8 cellular contexts compared by ENCODE assay signal in genomic region chr9:20980713-20981481, GRCh38. TPM values are rescaled to one million over a fixed set of nuclear protein-coding genes. Genes with fewer than 3 reads are reported as not detected.
DNase-seq lines count a peak whose midpoint lies in the region; ATAC-seq and TF ChIP-seq lines count a peak whose summit lies in the region.

No MANE protein-coding gene starts in this region.

- peak overlapping the region; percentile 63 to 80 (median 74) for H3K27ac ChIP-seq in sigmoid colon

- no peaks in the 10 kb centered on the region for H3K4me1 Mint-ChIP-seq in activated CD4-positive, alpha-beta memory T cell treated with anti-CD3 and anti-CD28 coated beads for 36 hours (ENCODE audit: low read depth)

- peaks cover 31% of the 10 kb centered on the region for H3K36me3 Mint-ChIP-seq in activated CD4-positive, alpha-beta memory T cell treated with anti-CD3 and anti-CD28 coated beads for 36 hours

- TF ChIP-seq EP300 in sigmoid colon (IDR thresholded peaks at IDR 0.05): no peak

- no peak for TF ChIP-seq CTCF in AG04449 (IDR thresholded peaks at IDR 0.05; ENCODE audit: insufficient read depth, low read length, missing control alignments)
- TF ChIP-seq CTCF in sigmoid colon (IDR thresholded peaks at IDR 0.05): no peak
- no peak for TF ChIP-seq CTCF in GM13977 (IDR thresholded peaks at IDR 0.05; ENCODE audit: extremely low read depth, insufficient read depth, missing control alignments)

- no peaks in the 10 kb centered on the region for H3K9me3 Mint-ChIP-seq in activated CD4-positive, alpha-beta memory T cell treated with anti-CD3 and anti-CD28 coated beads for 36 hours

- CTCF ChIA-PET in AG04449 (lab: Yijun Ruan, JAX): interaction anchor here (0.7 to 3.5 kb wide), 4 partner anchors 40 to 626 kb away, joined by 3 to 11 read pairs (median 4); no protein-coding TSS in a partner anchor
- CTCF ChIA-PET in activated CD4-positive, alpha-beta memory T cell treated with anti-CD3 and anti-CD28 coated beads for 36 hours (lab: Charles Lee): interaction anchor here (1.0 to 1.2 kb wide), 2 partner anchors 31 to 34 kb away, joined by 3 read pairs; no protein-coding TSS in a partner anchor

- H3K27me3 ChIP-seq in sigmoid colon: no peaks in the 10 kb centered on the region

- in situ Hi-C loops in GM13977 (cut with MboI; ENCODE audit: low pct_unique_long_range_greater_than_20kb, low sequenced_read_pairs, unreplicated experiment): no loop called here

- ATAC-seq in GM19455 (IDR thresholded peaks at IDR 0.05; ENCODE audit: unreplicated experiment): peak; percentile 76

- POLR2A ChIA-PET in AG04449 (lab: Yijun Ruan, JAX): interaction anchor here (0.6 to 1.2 kb wide), 3 partner anchors 10 to 89 kb away, joined by 3 read pairs; no protein-coding TSS in a partner anchor
- POLR2A ChIA-PET in activated CD4-positive, alpha-beta memory T cell treated with anti-CD3 and anti-CD28 coated beads for 36 hours (lab: Charles Lee): no interaction called here

- no peak for TF ChIP-seq POLR2A in sigmoid colon (IDR thresholded peaks at IDR 0.05)

- H3K27me3 Mint-ChIP-seq in activated CD4-positive, alpha-beta memory T cell treated with anti-CD3 and anti-CD28 coated beads for 36 hours: no peaks in the 10 kb centered on the region

- DNase-seq in AG04449 (ENCODE audit: low read depth, low spot score) (peak; percentile 54), HT1080 (ENCODE audit: low read depth) (peak; percentile 32), dedifferentiated amniotic fluid mesenchymal stem cell (ENCODE audit: extremely low spot score) (peak; percentile 66), sigmoid colon (no peak), GM13977 (ENCODE audit: low spot score) (no peak), putamen (ENCODE audit: low spot score) (no peak)
- DNase-seq in activated CD4-positive, alpha-beta memory T cell treated with anti-CD3 and anti-CD28 coated beads for 36 hours: no peak

- intact Hi-C loops in sigmoid colon (cut with DNase I): loop anchor here (10.0 kb wide), 1 partner anchor 114 kb away; no protein-coding TSS in a partner anchor
- intact Hi-C loops in activated CD4-positive, alpha-beta memory T cell treated with anti-CD3 and anti-CD28 coated beads for 36 hours (cut with micrococcal nuclease): no loop called here

- peaks cover 0 to 50% (median 34%) of the 10 kb centered on the region in 4 donors for H3K4me1 ChIP-seq in sigmoid colon

- H3K36me3 ChIP-seq in sigmoid colon: peaks cover 0 to 6% (median 0%) of the 10 kb centered on the region in 4 donors

- H3K4me3 ChIP-seq in AG04449 (ENCODE audit: low read depth, low read length): no peak overlapping the region
- H3K4me3 ChIP-seq in sigmoid colon: peak overlapping the region in 1 of 4 donors; percentile 10

- 42 to 79% methylated on average over 3 of the region's 3 CpGs for WGBS in sigmoid colon, 2 donors

- H3K4me3 Mint-ChIP-seq in activated CD4-positive, alpha-beta memory T cell treated with anti-CD3 and anti-CD28 coated beads for 36 hours: no peak overlapping the region

- H3K9me3 ChIP-seq in sigmoid colon: no peaks in the 10 kb centered on the region

- H3K27ac Mint-ChIP-seq in activated CD4-positive, alpha-beta memory T cell treated with anti-CD3 and anti-CD28 coated beads for 36 hours: no peak overlapping the region

RNA-seq across cellular contexts. Expression of gene HACD4, which starts 50.5 kb away (rescaled TPM):
- not detected in 2 replicates for total RNA-seq in HT1080 (2014; rRNA removed; shearing (Covaris generic))
- polyA plus RNA-seq in HT1080 (2015; cell fraction: cytosol; rRNA removed): not detected in 2 replicates
- polyA plus RNA-seq in HT1080 (2015; cell fraction: nucleus; rRNA removed): not detected in 2 replicates
- total RNA-seq in sigmoid colon: 10 to 100 TPM in 3 of 4 donors, 1 to 10 TPM in 1; 8.8 to 14.7 (median 12.2) TPM
- polyA plus RNA-seq in sigmoid colon: 1 to 10 TPM; 1.4 to 2.4 (median 2.3) TPM
- 1 to 10 TPM; 1.9 to 2.4 TPM for total RNA-seq in activated CD4-positive, alpha-beta memory T cell treated with anti-CD3 and anti-CD28 coated beads for 36 hours

Comparison
In these comparisons a context has a peak if more than half of its experiments do, and no peak if none do; other contexts are left out.
1. DNase-seq: peak in AG04449 (single experiment), HT1080 (single experiment) and dedifferentiated amniotic fluid mesenchymal stem cell (single experiment); none in sigmoid colon (single experiment), activated CD4-positive, alpha-beta memory T cell treated with anti-CD3 and anti-CD28 coated beads for 36 hours (single experiment), GM13977 (single experiment) and putamen (single experiment).